8 cellular contexts compared by ENCODE assay signal in genomic region chr17:2786176-2786881, GRCh38. TPM values are rescaled to one million over a fixed set of nuclear protein-coding genes. Genes with fewer than 3 reads are reported as not detected.
A peak's percentile ranks its signal among the peaks of the same experiment; 100 is the strongest.
DNase-seq lines count a peak whose midpoint lies in the region; ATAC-seq and TF ChIP-seq lines count a peak whose summit lies in the region.

No MANE protein-coding gene starts in this region.

- peaks cover 19% of the 10 kb centered on the region for H3K27me3 Mint-ChIP-seq in activated T-helper 2 cell treated with anti-CD3 and anti-CD28 coated beads, Interferon-gamma antibody, Interleukin-2, Interleukin-4, amounts not matched to agents 10 μg/mL and 5 μg/mL and 100 μg/mL, durations not matched to agents 14 hours and 24 hours and 36 hours (ENCODE audit: low read depth)

- DNase-seq in NCI-H1048 (lab: John Stamatoyannopoulos, UW) (peak; percentile 86), SIG-M5 (lab: John Stamatoyannopoulos, UW) (peak; percentile 33), fibroblast of villous mesenchyme (ENCODE audit: low read depth) (peak; percentile 81), non-pigmented ciliary epithelial cell (ENCODE audit: low read depth) (peak; percentile 26), substantia nigra (lab: John Stamatoyannopoulos, UW) (peak in 44 of 49 donors; percentile 6 to 88 (median 56))
- peak; percentile 90 for DNase-seq in activated T-helper 2 cell treated with anti-CD3 and anti-CD28 coated beads, Interferon-gamma antibody, Interleukin-2, Interleukin-4, amounts not matched to agents 10 μg/mL and 5 μg/mL and 100 μg/mL, durations not matched to agents 14 hours and 24 hours and 36 hours (ENCODE audit: low spot score)

- no peak overlapping the region for H3K27ac Mint-ChIP-seq in activated T-helper 2 cell treated with anti-CD3 and anti-CD28 coated beads, Interferon-gamma antibody, Interleukin-2, Interleukin-4, amounts not matched to agents 10 μg/mL and 5 μg/mL and 100 μg/mL, durations not matched to agents 14 hours and 24 hours and 36 hours

- no peak overlapping the region for H3K27ac ChIP-seq in C4-2B
- no peak overlapping the region for H3K27ac ChIP-seq in substantia nigra (ENCODE audit: low read depth, low read length, poor library complexity, severe bottlenecking)

- TF ChIP-seq CTCF in C4-2B (conservative IDR thresholded peaks at IDR 0.05) (peak; percentile 96), fibroblast of villous mesenchyme (IDR thresholded peaks at IDR 0.05; ENCODE audit: insufficient read depth, low read depth, low read length) (peak; percentile 83)

- no peaks in the 10 kb centered on the region for H3K36me3 Mint-ChIP-seq in activated T-helper 2 cell treated with anti-CD3 and anti-CD28 coated beads, Interferon-gamma antibody, Interleukin-2, Interleukin-4, amounts not matched to agents 10 μg/mL and 5 μg/mL and 100 μg/mL, durations not matched to agents 14 hours and 24 hours and 36 hours (ENCODE audit: low read depth)

- H3K9me3 Mint-ChIP-seq in activated T-helper 2 cell treated with anti-CD3 and anti-CD28 coated beads, Interferon-gamma antibody, Interleukin-2, Interleukin-4, amounts not matched to agents 10 μg/mL and 5 μg/mL and 100 μg/mL, durations not matched to agents 14 hours and 24 hours and 36 hours, result no peaks in the 10 kb centered on the region

- ATAC-seq in GM21576 (IDR thresholded peaks at IDR 0.05; ENCODE audit: unreplicated experiment), result peak; percentile 81

- intact Hi-C loops in activated T-helper 2 cell treated with anti-CD3 and anti-CD28 coated beads, Interferon-gamma antibody, Interleukin-2, Interleukin-4, amounts not matched to agents 10 μg/mL and 5 μg/mL and 100 μg/mL, durations not matched to agents 14 hours and 24 hours and 36 hours (cut with micrococcal nuclease), result loop anchor here (2.0 to 10.0 kb wide), 2 partner anchors 48 to 144 kb away; no protein-coding TSS in a partner anchor

- no peak overlapping the region for H3K4me3 ChIP-seq in fibroblast of villous mesenchyme (ENCODE audit: low read depth, low read length)

- H3K4me3 Mint-ChIP-seq in activated T-helper 2 cell treated with anti-CD3 and anti-CD28 coated beads, Interferon-gamma antibody, Interleukin-2, Interleukin-4, amounts not matched to agents 10 μg/mL and 5 μg/mL and 100 μg/mL, durations not matched to agents 14 hours and 24 hours and 36 hours (ENCODE audit: low read depth), result no peak overlapping the region

- H3K4me1 Mint-ChIP-seq in activated T-helper 2 cell treated with anti-CD3 and anti-CD28 coated beads, Interferon-gamma antibody, Interleukin-2, Interleukin-4, amounts not matched to agents 10 μg/mL and 5 μg/mL and 100 μg/mL, durations not matched to agents 14 hours and 24 hours and 36 hours (ENCODE audit: low read depth), result peaks cover 13% of the 10 kb centered on the region

RNA-seq across cellular contexts. Expression of gene RAP1GAP2, which starts 9.9 kb away (rescaled TPM):
- total RNA-seq in activated T-helper 2 cell treated with anti-CD3 and anti-CD28 coated beads, Interferon-gamma antibody, Interleukin-2, Interleukin-4, amounts not matched to agents 10 μg/mL and 5 μg/mL and 100 μg/mL, durations not matched to agents 14 hours and 24 hours and 36 hours, result 0.46 and 1.1 TPM in 2 replicates
- total RNA-seq in fibroblast of villous mesenchyme, result 3.9 and 5.2 TPM in 2 replicates

RNA-seq across cellular contexts. Expression of gene CCDC92B, which starts 36.9 kb away (rescaled TPM):
- 0.11 and 0.21 TPM in 2 replicates for total RNA-seq in activated T-helper 2 cell treated with anti-CD3 and anti-CD28 coated beads, Interferon-gamma antibody, Interleukin-2, Interleukin-4, amounts not matched to agents 10 μg/mL and 5 μg/mL and 100 μg/mL, durations not matched to agents 14 hours and 24 hours and 36 hours
- not detected in 2 replicates for total RNA-seq in fibroblast of villous mesenchyme

Comparison
In these comparisons a context has a peak if more than half of its experiments do, and no peak if none do; other contexts are left out.
1. DNase-seq: peak in every context shown above with its lines; median percentile 90 in activated T-helper 2 cell treated with anti-CD3 and anti-CD28 coated beads, Interferon-gamma antibody, Interleukin-2, Interleukin-4, amounts not matched to agents 10 μg/mL and 5 μg/mL and 100 μg/mL, durations not matched to agents 14 hours and 24 hours and 36 hours; 86 in NCI-H1048; 81 in fibroblast of villous mesenchyme; 56 in substantia nigra; 33 in SIG-M5; 26 in non-pigmented ciliary epithelial cell.